8 cellular contexts compared by ENCODE assay signal in the genomic region with DNA sequence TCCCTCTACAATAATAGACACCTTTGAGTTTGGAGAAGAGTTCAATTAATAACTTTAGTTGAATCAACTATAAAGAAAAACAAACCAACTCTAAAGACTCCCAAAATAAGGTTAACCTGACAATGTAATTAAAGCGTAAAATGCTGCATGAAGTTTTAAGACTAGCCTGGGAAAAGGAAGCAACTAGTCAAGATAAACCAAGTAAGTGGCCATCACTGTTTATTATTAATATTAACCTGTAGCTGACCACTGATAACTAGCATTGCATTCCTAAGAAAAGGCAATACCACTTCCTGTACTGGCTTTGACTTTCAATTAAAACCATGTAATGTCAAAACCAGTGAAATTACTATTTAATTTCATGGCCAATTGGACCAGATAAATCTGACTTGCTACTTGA. TPM values are rescaled to one million over a fixed set of nuclear protein-coding genes. Genes with fewer than 3 reads are reported as not detected.
A peak's percentile ranks its signal among the peaks of the same experiment; 100 is the strongest.
DNase-seq lines count a peak whose midpoint lies in the region; ATAC-seq and TF ChIP-seq lines count a peak whose summit lies in the region.

No MANE protein-coding gene starts in this region.

- no peak overlapping the region for H2AFZ ChIP-seq in PC-3 (ENCODE audit: low read length)
- H2AFZ ChIP-seq in osteoblast (ENCODE audit: low read length) = no peak overlapping the region

- H3K27ac ChIP-seq in CD8-positive, alpha-beta T cell (ENCODE audit: low read depth, low read length) = peak overlapping the region; percentile 13
- H3K27ac ChIP-seq in PC-3 (ENCODE audit: low read length) (no peak overlapping the region), epithelial cell of prostate (peak overlapping the region; percentile 45), osteoblast (ENCODE audit: low read depth, low read length) (peak overlapping the region; percentile 99)

- H3F3A ChIP-seq in PC-3 (ENCODE audit: low read length, unreplicated experiment) = no peaks in the 10 kb centered on the region

- no peaks in the 10 kb centered on the region for H3K9me2 ChIP-seq in PC-3 (replicated peaks; ENCODE audit: low read length)

- no peak for DNase-seq in CD8-positive, alpha-beta T cell
- no peak for DNase-seq in PC-3
- DNase-seq in epithelial cell of prostate (ENCODE audit: low read depth, low spot score) = no peak
- DNase-seq in osteoblast (ENCODE audit: insufficient read length, low spot score, missing footprints) = no peak
- DNase-seq in stimulated activated naive CD4-positive, alpha-beta T cell (lab: John Stamatoyannopoulos, UW) = no peak
- no peak for DNase-seq in sciatic nerve (ENCODE audit: low spot score)
- DNase-seq in NCI-H526 treated with DMSO at 0.1 percent for 48 hours (lab: John Stamatoyannopoulos, UW) = no peak

- intact Hi-C loops in CD8-positive, alpha-beta T cell (cut with DNase I, micrococcal nuclease) = loop anchor here in 1 of 2 experiments (5.0 kb wide), 1 partner anchor 611 kb away; a partner anchor contains a TSS
- intact Hi-C loops in PC-3 (cut with micrococcal nuclease) = loop anchor here (5.0 kb wide), 1 partner anchor 91 kb away; no protein-coding TSS in a partner anchor
- intact Hi-C loops in sciatic nerve (cut with DNase I) = no loop called here

- no peaks in the 10 kb centered on the region for H3K27me3 ChIP-seq in CD8-positive, alpha-beta T cell (ENCODE audit: insufficient read depth, low read length)
- H3K27me3 ChIP-seq in PC-3 (ENCODE audit: low read length) = no peaks in the 10 kb centered on the region
- H3K27me3 ChIP-seq in osteoblast (ENCODE audit: insufficient read depth, low read length) = no peaks in the 10 kb centered on the region

- no peaks in the 10 kb centered on the region for H3K27me3 Mint-ChIP-seq in CD8-positive, alpha-beta T cell (ENCODE audit: low read depth)

- BruUV-seq in PC-3 (replicated peaks; lab: Mats Ljungman, UMichigan) = no TSS peak

- H3K4me3 ChIP-seq in CD8-positive, alpha-beta T cell (ENCODE audit: low read depth, low read length) = peak overlapping the region; percentile 94
- H3K4me3 ChIP-seq in PC-3 (ENCODE audit: low read length) (peak overlapping the region; percentile 80), osteoblast (ENCODE audit: insufficient read depth, low read length) (peak overlapping the region; percentile 83)

- no peaks in the 10 kb centered on the region for H3K9me3 Mint-ChIP-seq in CD8-positive, alpha-beta T cell

- peak overlapping the region; percentile 95 for H3K9ac ChIP-seq in PC-3 (ENCODE audit: low read length)

- H3K79me2 ChIP-seq in PC-3 (ENCODE audit: low read length) (peaks cover 81% of the 10 kb centered on the region), osteoblast (ENCODE audit: insufficient read depth, low read length) (peaks cover 80% of the 10 kb centered on the region)

- CTCF ChIA-PET in CD8-positive, alpha-beta T cell (lab: Charles Lee) = interaction anchor here (1.0 to 4.9 kb wide), 6 partner anchors 10 to 246 kb away, joined by 3 to 62 read pairs (median 4); no protein-coding TSS in a partner anchor
- CTCF ChIA-PET in PC-3 (lab: Charles Lee) = interaction anchor here (0.7 to 2.3 kb wide), 3 partner anchors 10 to 42 kb away, joined by 5 to 9 read pairs (median 5); no protein-coding TSS in a partner anchor

- H3K27ac Mint-ChIP-seq in CD8-positive, alpha-beta T cell = peak overlapping the region; percentile 80

- H3K4me3 Mint-ChIP-seq in CD8-positive, alpha-beta T cell = peak overlapping the region; percentile 98

- no peak for TF ChIP-seq CTCF in CD8-positive, alpha-beta T cell (IDR thresholded peaks at IDR 0.05)
- TF ChIP-seq CTCF in PC-3 (conservative IDR thresholded peaks at IDR 0.05; ENCODE audit: low read depth, low read length) = no peak
- no peak for TF ChIP-seq CTCF in osteoblast (IDR thresholded peaks at IDR 0.05; ENCODE audit: extremely low read depth, low read depth, low read length)

- H3K9me3 ChIP-seq in CD8-positive, alpha-beta T cell (ENCODE audit: low read length) = no peaks in the 10 kb centered on the region
- H3K9me3 ChIP-seq in PC-3 (ENCODE audit: low read length) (no peaks in the 10 kb centered on the region), osteoblast (ENCODE audit: low read depth, low read length) (no peaks in the 10 kb centered on the region)

- H3K4me1 Mint-ChIP-seq in CD8-positive, alpha-beta T cell (ENCODE audit: low read depth) = peaks cover 37% of the 10 kb centered on the region

- peaks cover 76% of the 10 kb centered on the region for H4K20me1 ChIP-seq in PC-3 (ENCODE audit: low read length)
- peaks cover 72% of the 10 kb centered on the region for H4K20me1 ChIP-seq in osteoblast (ENCODE audit: insufficient read depth, low read length)

- POLR2A ChIA-PET in CD8-positive, alpha-beta T cell (lab: Charles Lee) = no interaction called here
- POLR2A ChIA-PET in PC-3 (lab: Charles Lee; ENCODE audit: unreplicated experiment) = interaction anchor here (0.6 kb wide), 1 partner anchor 13 kb away, joined by 3 read pairs; no protein-coding TSS in a partner anchor

- H3K4me2 ChIP-seq in PC-3 (ENCODE audit: low read length) (peak overlapping the region; percentile 85), osteoblast (ENCODE audit: insufficient read depth, low read length) (peak overlapping the region; percentile 97)

- peaks cover 26% of the 10 kb centered on the region for H3K4me1 ChIP-seq in CD8-positive, alpha-beta T cell (ENCODE audit: insufficient read depth, low read length)
- H3K4me1 ChIP-seq in PC-3 (ENCODE audit: insufficient read depth, low read length) (peaks cover 31% of the 10 kb centered on the region), osteoblast (ENCODE audit: insufficient read depth, low read length) (peaks cover 12% of the 10 kb centered on the region)

- H3K36me3 Mint-ChIP-seq in CD8-positive, alpha-beta T cell = peaks cover 63% of the 10 kb centered on the region

- H3K36me3 ChIP-seq in CD8-positive, alpha-beta T cell (ENCODE audit: insufficient read depth, low read length) = peaks cover 22% of the 10 kb centered on the region
- H3K36me3 ChIP-seq in PC-3 (ENCODE audit: low read depth, low read length) (peaks cover 51% of the 10 kb centered on the region), osteoblast (ENCODE audit: insufficient read depth, low read length) (peaks cover 31% of the 10 kb centered on the region)

- no peak for ATAC-seq in CD8-positive, alpha-beta T cell
- ATAC-seq in PC-3 = no peak
- no peak for ATAC-seq in GM18907 (IDR thresholded peaks at IDR 0.05; ENCODE audit: unreplicated experiment)
- no peak for ATAC-seq in sciatic nerve

RNA-seq across cellular contexts. Expression of a gene that starts 3.0 kb away (rescaled TPM):
- 100 to 1,000 TPM; 144 to 146 TPM for total RNA-seq in CD8-positive, alpha-beta T cell
- 50.7 and 57.5 TPM in 2 replicates for total RNA-seq in PC-3 (2014; rRNA removed)
- total RNA-seq in osteoblast = 21.5 and 23.9 TPM in 2 replicates
- total RNA-seq in sciatic nerve = 38.7 TPM

RNA-seq across cellular contexts. Expression of a gene that starts 48.9 kb away (rescaled TPM):
- under 1 TPM; 0.11 to 0.14 TPM for total RNA-seq in CD8-positive, alpha-beta T cell
- total RNA-seq in PC-3 (2014; rRNA removed) (53.8 and 64.3 TPM in 2 replicates), osteoblast (0.29 and 0.36 TPM in 2 replicates), sciatic nerve (18.9 TPM)

Comparison
In these comparisons a context has a peak if more than half of its experiments do, and no peak if none do; other contexts are left out.
1. RNA of a gene that starts 48.9 kb away (total RNA-seq): 53.8 to 64.3 TPM in PC-3 and 18.9 TPM in sciatic nerve (single experiment); 0.29 to 0.36 TPM in osteoblast and 0.11 to 0.14 TPM in CD8-positive, alpha-beta T cell; every median in the first group is over 10 times any median in the second.
2. Peak in every context shown above with its lines, with median percentiles within 50 percentile points of each other: H3K4me3 ChIP-seq.